In genomic region chr13:108212901-108213300, GRCh38 we compare ENCODE assay signal across 12 cellular contexts. TPM values are rescaled to one million over a fixed set of nuclear protein-coding genes. Genes with fewer than 3 reads are reported as not detected.
DNase-seq lines count a peak whose midpoint lies in the region; ATAC-seq, FAIRE-seq and TF ChIP-seq lines count a peak whose summit lies in the region.
"Had no signal": no experiment of that assay in that cellular context is flagged by ENCODE, and none has a peak within 500 bp of the region (broad histone marks: within the 10 kb centered on the region; RNA-seq: fewer than 3 reads in every experiment).

No MANE protein-coding gene starts in this region.

- H3K4me2 ChIP-seq in Karpas-422 (ENCODE audit: low read depth, low read length, poor library complexity, severe bottlenecking) = peak overlapping the region; percentile 57
- no peak overlapping the region for H3K4me2 ChIP-seq in PC-3 (ENCODE audit: low read length)

- H3K4me1 ChIP-seq in Karpas-422 (ENCODE audit: low read length) (peaks cover 41% of the 10 kb centered on the region), PC-3 (ENCODE audit: insufficient read depth, low read length) (peaks cover 16% of the 10 kb centered on the region; the same call in 1 of the 2 replicates), pancreas (peaks cover 0 to 13% (median 0%) of the 10 kb centered on the region in 3 donors)

- no peak overlapping the region for H3K4me3 ChIP-seq in Karpas-422 (ENCODE audit: low read length)
- no peak overlapping the region for H3K4me3 ChIP-seq in PC-3 (ENCODE audit: low read length)
- H3K4me3 ChIP-seq in pancreas = no peak overlapping the region

- no peak overlapping the region for H2AFZ ChIP-seq in Karpas-422 (ENCODE audit: low read length)
- no peak overlapping the region for H2AFZ ChIP-seq in PC-3 (ENCODE audit: low read length)

- H3K27ac ChIP-seq in Karpas-422 (ENCODE audit: low read length) (no peak overlapping the region; the same call in 1 of the 2 replicates), PC-3 (ENCODE audit: low read length) (no peak overlapping the region), pancreas (no peak overlapping the region)
- H3K27ac ChIP-seq: 22Rv1 had no signal

- POLR2A ChIA-PET in PC-3 (lab: Charles Lee; ENCODE audit: unreplicated experiment) = no interaction called here

- BruUV-seq in PC-3 (replicated peaks; lab: Mats Ljungman, UMichigan) = no TSS peak

- H3K4me1 Mint-ChIP-seq in T-helper 1 cell treated with Interleukin-12 subunit alpha and Interleukin-12 subunit beta and Interleukin-4 antibody, amounts not matched to agents 30 μg/mL and 1 μg/mL, for 36 hours (ENCODE audit: low read depth) = peaks cover 30% of the 10 kb centered on the region
- peaks cover 28% of the 10 kb centered on the region for H3K4me1 Mint-ChIP-seq in nephron progenitor cell

- intact Hi-C loops in PC-3 (cut with micrococcal nuclease) (loop anchor here (10.0 kb wide), 1 partner anchor 348 kb away; a partner anchor contains a TSS), pancreas (cut with DNase I) (no loop called here)

- no peaks in the 10 kb centered on the region for H4K20me1 ChIP-seq in Karpas-422 (ENCODE audit: insufficient read depth, low read depth, low read length)
- no peaks in the 10 kb centered on the region for H4K20me1 ChIP-seq in PC-3 (ENCODE audit: low read length)

- H3K9me2 ChIP-seq in Karpas-422 (replicated peaks; ENCODE audit: insufficient read depth, low read length) (no peaks in the 10 kb centered on the region), PC-3 (replicated peaks; ENCODE audit: low read length) (no peaks in the 10 kb centered on the region)

- H3F3A ChIP-seq in PC-3 (ENCODE audit: low read length, unreplicated experiment) = no peaks in the 10 kb centered on the region

- H3K36me3 Mint-ChIP-seq in T-helper 1 cell treated with Interleukin-12 subunit alpha and Interleukin-12 subunit beta and Interleukin-4 antibody, amounts not matched to agents 30 μg/mL and 1 μg/mL, for 36 hours (ENCODE audit: low read depth) = peaks cover 28% of the 10 kb centered on the region
- H3K36me3 Mint-ChIP-seq in nephron progenitor cell (ENCODE audit: low read depth) = no peaks in the 10 kb centered on the region

- no peak for DNase-seq in T-helper 1 cell
- DNase-seq in Karpas-422 = no peak
- DNase-seq in PC-3 = no peak
- DNase-seq in NCI-H146 treated with DMSO at 0.1 percent for 48 hours (lab: John Stamatoyannopoulos, UW; ENCODE audit: unreplicated experiment) = no peak
- DNase-seq in nephron progenitor cell = no peak
- no peak for DNase-seq in pancreas
- DNase-seq: activated T-cell treated with anti-CD3 and anti-CD28 coated beads for 4 hours, NCI-H2171 had no signal

- H3K9ac ChIP-seq in Karpas-422 (ENCODE audit: low read length) (no peak overlapping the region), PC-3 (ENCODE audit: low read length) (no peak overlapping the region)

- H3K9me3 ChIP-seq in Karpas-422 (ENCODE audit: low read length) (no peaks in the 10 kb centered on the region), PC-3 (ENCODE audit: low read length) (no peaks in the 10 kb centered on the region), pancreas (no peaks in the 10 kb centered on the region)

- FAIRE-seq in pancreas (lab: Jason Lieb, UNC) = no peak

- H3K27me3 ChIP-seq in Karpas-422 (ENCODE audit: low read length) = no peaks in the 10 kb centered on the region
- H3K27me3 ChIP-seq in PC-3 (ENCODE audit: low read length) = no peaks in the 10 kb centered on the region
- no peaks in the 10 kb centered on the region for H3K27me3 ChIP-seq in pancreas

- H3K36me3 ChIP-seq in Karpas-422 (ENCODE audit: insufficient read depth, low read length) (peaks cover 24% of the 10 kb centered on the region), PC-3 (ENCODE audit: low read depth, low read length) (no peaks in the 10 kb centered on the region), pancreas (peaks cover 0 to 10% (median 4%) of the 10 kb centered on the region in 3 donors)

- 93 to 96% methylated on average over 4 of the region's 4 CpGs for WGBS in pancreas, 2 donors

- H3K27me3 Mint-ChIP-seq in T-helper 1 cell treated with Interleukin-12 subunit alpha and Interleukin-12 subunit beta and Interleukin-4 antibody, amounts not matched to agents 30 μg/mL and 1 μg/mL, for 36 hours (ENCODE audit: low read depth) = no peaks in the 10 kb centered on the region
- H3K27me3 Mint-ChIP-seq in nephron progenitor cell (ENCODE audit: low read depth, poor library complexity) = no peaks in the 10 kb centered on the region

- H3K79me2 ChIP-seq in Karpas-422 (ENCODE audit: low read length) = peaks cover 28% of the 10 kb centered on the region
- H3K79me2 ChIP-seq in PC-3 (ENCODE audit: low read length) = peaks cover 15% of the 10 kb centered on the region

- peak; percentile 44 for ATAC-seq in HG02884 (IDR thresholded peaks at IDR 0.05; ENCODE audit: unreplicated experiment)
- ATAC-seq in PC-3 = no peak
- no peak for ATAC-seq in pancreas
- ATAC-seq: SK-N-SH treated with all-trans-retinoic acid at 6 μM for 48 hours had no signal

- no peaks in the 10 kb centered on the region for H3K9me3 Mint-ChIP-seq in T-helper 1 cell treated with Interleukin-12 subunit alpha and Interleukin-12 subunit beta and Interleukin-4 antibody, amounts not matched to agents 30 μg/mL and 1 μg/mL, for 36 hours
- no peaks in the 10 kb centered on the region for H3K9me3 Mint-ChIP-seq in nephron progenitor cell

- H3K27ac Mint-ChIP-seq in T-helper 1 cell treated with Interleukin-12 subunit alpha and Interleukin-12 subunit beta and Interleukin-4 antibody, amounts not matched to agents 30 μg/mL and 1 μg/mL, for 36 hours = no peak overlapping the region
- H3K27ac Mint-ChIP-seq in nephron progenitor cell = no peak overlapping the region

- CTCF ChIA-PET in PC-3 (lab: Charles Lee) = no interaction called here

- TF ChIP-seq CTCF in PC-3 (conservative IDR thresholded peaks at IDR 0.05; ENCODE audit: low read depth, low read length) = no peak
- TF ChIP-seq CTCF in nephron progenitor cell (IDR thresholded peaks at IDR 0.05) = no peak
- TF ChIP-seq CTCF in pancreas (IDR thresholded peaks at IDR 0.05) = no peak

- H3K4me3 Mint-ChIP-seq in T-helper 1 cell treated with Interleukin-12 subunit alpha and Interleukin-12 subunit beta and Interleukin-4 antibody, amounts not matched to agents 30 μg/mL and 1 μg/mL, for 36 hours = peak overlapping the region; percentile 31
- no peak overlapping the region for H3K4me3 Mint-ChIP-seq in nephron progenitor cell

RNA-seq across cellular contexts. Expression of gene LIG4, which starts 2.4 kb away (rescaled TPM):
- 10.8 and 18.7 TPM in 2 replicates for total RNA-seq in Karpas-422 (2014; rRNA removed; shearing (Covaris generic); ENCODE audit: low replicate concordance)
- total RNA-seq in PC-3 (2014; rRNA removed) (4.6 and 5.4 TPM in 2 replicates), pancreas (1 to 10 TPM; 1.6 to 5.8 (median 3.1) TPM)
- polyA plus RNA-seq in pancreas = 1 to 10 TPM; 5.0 to 7.1 TPM

RNA-seq across cellular contexts. Expression of gene ABHD13, which starts 5.3 kb away (rescaled TPM):
- 4.9 and 10.3 TPM in 2 replicates for total RNA-seq in Karpas-422 (2014; rRNA removed; shearing (Covaris generic); ENCODE audit: low replicate concordance)
- total RNA-seq in PC-3 (2014; rRNA removed) (2.9 and 3.9 TPM in 2 replicates), pancreas (1 to 10 TPM; 1.9 to 5.2 (median 3.0) TPM)
- 1 to 10 TPM; 1.5 to 4.9 TPM for polyA plus RNA-seq in pancreas

RNA-seq across cellular contexts. Expression of gene TNFSF13B, which starts 56.6 kb away (rescaled TPM):
- 1.1 and 1.3 TPM in 2 replicates for total RNA-seq in Karpas-422 (2014; rRNA removed; shearing (Covaris generic); ENCODE audit: low replicate concordance)
- total RNA-seq in PC-3 (2014; rRNA removed) (2.6 TPM in 1 of 2 replicates, not detected in the other), pancreas (1 to 10 TPM in 3 of 6 donors, under 1 TPM in 3; 0.47 to 4.1 (median 1.3) TPM)
- polyA plus RNA-seq in pancreas = 1 to 10 TPM; 1.6 to 2.2 TPM
